Comparison of ENCODE assay signal across 8 cellular contexts in the genomic region with DNA sequence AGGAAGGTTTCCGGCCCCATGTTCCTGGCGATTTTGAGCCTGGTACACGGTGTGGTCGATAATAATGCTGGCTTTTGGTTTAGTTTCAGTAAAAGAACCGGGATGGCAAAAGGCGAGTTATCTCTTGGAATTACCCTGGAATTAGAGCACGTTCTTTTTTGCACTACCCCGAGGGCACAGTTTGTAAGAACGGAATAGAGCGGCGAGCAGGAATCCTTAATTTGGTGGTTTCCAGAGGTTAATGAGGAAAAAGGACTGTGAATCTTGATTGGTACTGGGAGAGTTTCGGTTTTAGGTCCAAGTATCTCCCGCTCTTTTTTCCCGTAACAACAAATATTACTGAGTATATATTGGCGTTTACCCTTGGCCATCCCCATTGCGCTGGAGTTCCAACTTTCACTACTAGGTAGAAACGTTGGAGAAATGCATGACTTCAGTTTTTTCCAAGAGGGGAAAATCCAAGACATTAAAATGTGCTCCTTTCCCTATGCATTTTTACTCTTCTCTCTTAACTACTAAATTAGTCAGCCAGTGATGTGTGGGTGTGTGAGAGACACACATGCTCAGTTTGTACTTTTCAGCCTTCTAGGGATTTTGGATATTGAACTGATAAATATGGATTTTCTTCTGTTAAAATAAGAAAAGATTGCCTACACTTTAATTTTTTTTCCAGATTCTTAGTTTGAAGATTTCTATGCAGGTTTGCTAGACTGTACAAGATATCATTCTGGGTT.
DNase-seq lines count a peak whose midpoint lies in the region; ATAC-seq lines count a peak whose summit lies in the region.

No MANE protein-coding gene starts in this region.

- H3K27me3 ChIP-seq in CD4-positive, alpha-beta memory T cell (ENCODE audit: insufficient read depth, low read length) = no peaks in the 10 kb centered on the region
- H3K27me3 ChIP-seq in iPS-15b (ENCODE audit: control insufficient read depth, insufficient read depth, low read length) = no peaks in the 10 kb centered on the region

- peak overlapping the region; percentile 57 to 90 for H3K4me3 ChIP-seq in CD4-positive, alpha-beta memory T cell (ENCODE audit: low read length in 2 of 2)
- H3K4me3 ChIP-seq in iPS-15b (ENCODE audit: low read depth, low read length) (peak overlapping the region; percentile 91), skin epidermis (peak overlapping the region; percentile 47 to 84 (median 65))

- POLR2A ChIA-PET in CD4-positive, alpha-beta memory T cell (lab: Charles Lee; ENCODE audit: partially characterized antibody) = interaction anchor here (1.0 to 1.3 kb wide), 2 partner anchors 65 to 288 kb away, joined by 3 to 7 read pairs; a partner anchor contains a TSS

- peak overlapping the region; percentile 98 to 100 (median 100) for H3K27ac Mint-ChIP-seq in CD4-positive, alpha-beta memory T cell
- H3K27ac Mint-ChIP-seq in activated naive CD8-positive, alpha-beta T cell treated with anti-CD3 and anti-CD28 coated beads, Interleukin-2, amount 50 U/mL, for 24 hours = peak overlapping the region; percentile 99

- CTCF ChIA-PET in CD4-positive, alpha-beta memory T cell (lab: Charles Lee; ENCODE audit: partially characterized antibody) = no interaction called here

- intact Hi-C loops in CD4-positive, alpha-beta memory T cell (cut with micrococcal nuclease) = loop anchor here (1.0 to 10.0 kb wide), 4 partner anchors 65 to 1551 kb away; partner anchors contain the start of genes AGPS and LNPK

- peak overlapping the region; percentile 97 for H3K27ac ChIP-seq in CD4-positive, alpha-beta memory T cell (ENCODE audit: low read depth, low read length)
- H3K27ac ChIP-seq in skin epidermis = peak overlapping the region; percentile 27 to 99 (median 96)

- H3K36me3 ChIP-seq in CD4-positive, alpha-beta memory T cell (ENCODE audit: insufficient read depth, low read length) = no peaks in the 10 kb centered on the region
- H3K36me3 ChIP-seq in iPS-15b (ENCODE audit: control insufficient read depth, insufficient read depth, low read length) = no peaks in the 10 kb centered on the region

- no peak for ATAC-seq in activated naive CD8-positive, alpha-beta T cell treated with anti-CD3 and anti-CD28 coated beads, Interleukin-2, amount 50 U/mL, for 24 hours
- no peak for ATAC-seq in HG03280 (IDR thresholded peaks at IDR 0.05; ENCODE audit: unreplicated experiment)
- no peak for ATAC-seq in HG03457 (IDR thresholded peaks at IDR 0.05; ENCODE audit: unreplicated experiment)

- H3K9me3 ChIP-seq in CD4-positive, alpha-beta memory T cell (ENCODE audit: control insufficient read depth in 1 of 2, low read length in 2 of 2) = no peaks in the 10 kb centered on the region
- H3K9me3 ChIP-seq in iPS-15b (ENCODE audit: control insufficient read depth, insufficient read depth, low read length) = peaks cover 3% of the 10 kb centered on the region

- peaks cover 9% of the 10 kb centered on the region for H3K4me1 ChIP-seq in CD4-positive, alpha-beta memory T cell (ENCODE audit: insufficient read depth, low read length)
- H3K4me1 ChIP-seq in iPS-15b (ENCODE audit: control insufficient read depth, insufficient read depth, low read length) = no peaks in the 10 kb centered on the region

- DNase-seq in CD4-positive, alpha-beta memory T cell = no peak
- DNase-seq in KG1 (lab: John Stamatoyannopoulos, UW) = peak; percentile 44
- peak; percentile 2 for DNase-seq in activated naive CD8-positive, alpha-beta T cell treated with anti-CD3 and anti-CD28 coated beads, Interleukin-2, amount 50 U/mL, for 24 hours
- no peak for DNase-seq in T-helper 9 cell

- H3K4me1 Mint-ChIP-seq in CD4-positive, alpha-beta memory T cell = peaks cover 6 to 20% (median 8%) of the 10 kb centered on the region in 4 donors
- peaks cover 13% of the 10 kb centered on the region for H3K4me1 Mint-ChIP-seq in activated naive CD8-positive, alpha-beta T cell treated with anti-CD3 and anti-CD28 coated beads, Interleukin-2, amount 50 U/mL, for 24 hours

- peaks cover 3 to 4% of the 10 kb centered on the region in 2 donors for H3K27me3 Mint-ChIP-seq in CD4-positive, alpha-beta memory T cell
- no peaks in the 10 kb centered on the region for H3K27me3 Mint-ChIP-seq in activated naive CD8-positive, alpha-beta T cell treated with anti-CD3 and anti-CD28 coated beads, Interleukin-2, amount 50 U/mL, for 24 hours

- peak overlapping the region; percentile 80 for H3K9ac ChIP-seq in iPS-15b (ENCODE audit: low read depth, low read length)

- peak overlapping the region; percentile 95 to 99 (median 98) for H3K4me3 Mint-ChIP-seq in CD4-positive, alpha-beta memory T cell
- peak overlapping the region; percentile 95 for H3K4me3 Mint-ChIP-seq in activated naive CD8-positive, alpha-beta T cell treated with anti-CD3 and anti-CD28 coated beads, Interleukin-2, amount 50 U/mL, for 24 hours

- peaks cover 0 to 9% of the 10 kb centered on the region in 2 donors for H3K36me3 Mint-ChIP-seq in CD4-positive, alpha-beta memory T cell
- H3K36me3 Mint-ChIP-seq in activated naive CD8-positive, alpha-beta T cell treated with anti-CD3 and anti-CD28 coated beads, Interleukin-2, amount 50 U/mL, for 24 hours (ENCODE audit: low read depth) = no peaks in the 10 kb centered on the region

- no peaks in the 10 kb centered on the region for H3K9me3 Mint-ChIP-seq in CD4-positive, alpha-beta memory T cell
- H3K9me3 Mint-ChIP-seq in activated naive CD8-positive, alpha-beta T cell treated with anti-CD3 and anti-CD28 coated beads, Interleukin-2, amount 50 U/mL, for 24 hours = no peaks in the 10 kb centered on the region

Comparison
In these comparisons a context has a peak if more than half of its experiments do, and no peak if none do; other contexts are left out.
1. DNase-seq: peak in KG1 (single experiment) and activated naive CD8-positive, alpha-beta T cell treated with anti-CD3 and anti-CD28 coated beads, Interleukin-2, amount 50 U/mL, for 24 hours (single experiment); none in CD4-positive, alpha-beta memory T cell (0 of 5) and T-helper 9 cell (single experiment).
2. Peak in every context shown above with its lines, with median percentiles within 50 percentile points of each other: H3K4me3 ChIP-seq.